ENCODE assay signal across 9 cellular contexts in genomic region chr1:149928388-149928724, GRCh38. TPM values are rescaled to one million over a fixed set of nuclear protein-coding genes. Genes with fewer than 3 reads are reported as not detected.
A peak's percentile ranks its signal among the peaks of the same experiment; 100 is the strongest.
DNase-seq lines count a peak whose midpoint lies in the region; ATAC-seq, FAIRE-seq and TF ChIP-seq lines count a peak whose summit lies in the region.
"Had no signal": no experiment of that assay in that cellular context is flagged by ENCODE, and none has a peak within 500 bp of the region (broad histone marks: within the 10 kb centered on the region; RNA-seq: fewer than 3 reads in every experiment).

No MANE protein-coding gene starts in this region.

- H3K27ac ChIP-seq in kidney (ENCODE audit: low read depth in 2 of 2, low read length in 2 of 2) = peak overlapping the region; percentile 90 to 91
- H3K27ac ChIP-seq in temporal lobe (ENCODE audit: low read depth, low read length) = peak overlapping the region; percentile 95

- no peak for DNase-seq in activated CD4-positive, alpha-beta T cell treated with anti-CD3 and anti-CD28 coated beads for 36 hours
- no peak for DNase-seq in activated CD4-positive, alpha-beta T cell treated with anti-CD3 and anti-CD28 coated beads for 48 hours
- no peak for DNase-seq in activated naive CD8-positive, alpha-beta T cell treated with anti-CD3 and anti-CD28 coated beads, Interleukin-2, amount 10 ng/mL, durations not matched to agents 7 days and 5 days
- DNase-seq in kidney (no peak), retina (no peak)

- no peaks in the 10 kb centered on the region for H3K9me3 Mint-ChIP-seq in activated CD4-positive, alpha-beta T cell treated with anti-CD3 and anti-CD28 coated beads for 36 hours (ENCODE audit: low read depth)
- no peaks in the 10 kb centered on the region for H3K9me3 Mint-ChIP-seq in activated naive CD8-positive, alpha-beta T cell treated with anti-CD3 and anti-CD28 coated beads, Interleukin-2, amount 10 ng/mL, durations not matched to agents 7 days and 5 days

- ATAC-seq in activated CD4-positive, alpha-beta T cell treated with anti-CD3 and anti-CD28 coated beads for 36 hours = no peak
- ATAC-seq in activated naive CD8-positive, alpha-beta T cell treated with anti-CD3 and anti-CD28 coated beads, Interleukin-2, amount 10 ng/mL, durations not matched to agents 7 days and 5 days (ENCODE audit: low read depth) = no peak
- no peak for ATAC-seq in HG03196 (IDR thresholded peaks at IDR 0.05; ENCODE audit: unreplicated experiment)
- no peak for ATAC-seq in GM18858 (IDR thresholded peaks at IDR 0.05; ENCODE audit: unreplicated experiment)

- H3K4me1 Mint-ChIP-seq in activated CD4-positive, alpha-beta T cell treated with anti-CD3 and anti-CD28 coated beads for 36 hours = peaks cover 43% of the 10 kb centered on the region
- peaks cover 48% of the 10 kb centered on the region for H3K4me1 Mint-ChIP-seq in activated naive CD8-positive, alpha-beta T cell treated with anti-CD3 and anti-CD28 coated beads, Interleukin-2, amount 10 ng/mL, durations not matched to agents 7 days and 5 days

- H3K4me3 Mint-ChIP-seq in activated CD4-positive, alpha-beta T cell treated with anti-CD3 and anti-CD28 coated beads for 36 hours = peak overlapping the region; percentile 97
- H3K4me3 Mint-ChIP-seq in activated naive CD8-positive, alpha-beta T cell treated with anti-CD3 and anti-CD28 coated beads, Interleukin-2, amount 10 ng/mL, durations not matched to agents 7 days and 5 days = peak overlapping the region; percentile 99

- no peak for FAIRE-seq in kidney (lab: Jason Lieb, UNC)
- FAIRE-seq: frontal cortex had no signal

- CTCF ChIA-PET in activated CD4-positive, alpha-beta T cell treated with anti-CD3 and anti-CD28 coated beads for 36 hours (lab: Charles Lee) = interaction anchor here (1.0 to 4.0 kb wide), 3 partner anchors 33 to 140 kb away, joined by 3 to 12 read pairs (median 6); partner anchors contain the start of gene VPS45

- peak overlapping the region; percentile 94 to 97 for H3K4me3 ChIP-seq in kidney (ENCODE audit: low read length in 2 of 2)

- peaks cover 3% of the 10 kb centered on the region for H3K27me3 Mint-ChIP-seq in activated CD4-positive, alpha-beta T cell treated with anti-CD3 and anti-CD28 coated beads for 36 hours
- H3K27me3 Mint-ChIP-seq in activated naive CD8-positive, alpha-beta T cell treated with anti-CD3 and anti-CD28 coated beads, Interleukin-2, amount 10 ng/mL, durations not matched to agents 7 days and 5 days = no peaks in the 10 kb centered on the region

- POLR2A ChIA-PET in activated CD4-positive, alpha-beta T cell treated with anti-CD3 and anti-CD28 coated beads for 36 hours (lab: Charles Lee) = interaction anchor here (0.6 to 1.0 kb wide), 7 partner anchors 9 to 217 kb away, joined by 3 to 16 read pairs (median 3); a partner anchor contains a TSS
- POLR2A ChIA-PET in activated naive CD8-positive, alpha-beta T cell treated with anti-CD3 and anti-CD28 coated beads, Interleukin-2, amount 10 ng/mL, durations not matched to agents 7 days and 5 days (lab: Charles Lee) = interaction anchor here (0.9 to 2.8 kb wide), 14 partner anchors 10 to 651 kb away, joined by 3 to 92 read pairs (median 8); partner anchors contain the start of genes BOLA1, MCL1, MTMR11 and OTUD7B

- H3K9me3 ChIP-seq in kidney (ENCODE audit: control insufficient read depth in 1 of 2, low read length in 2 of 2) = no peaks in the 10 kb centered on the region

- H3K4me1 ChIP-seq in kidney (ENCODE audit: control insufficient read depth in 1 of 2, insufficient read depth in 1 of 2, low read depth in 1 of 2, low read length in 2 of 2) = peaks cover 18% of the 10 kb centered on the region in 2 donors

- peaks cover 36% of the 10 kb centered on the region for H3K36me3 Mint-ChIP-seq in activated CD4-positive, alpha-beta T cell treated with anti-CD3 and anti-CD28 coated beads for 36 hours (ENCODE audit: low read depth)
- H3K36me3 Mint-ChIP-seq in activated naive CD8-positive, alpha-beta T cell treated with anti-CD3 and anti-CD28 coated beads, Interleukin-2, amount 10 ng/mL, durations not matched to agents 7 days and 5 days = peaks cover 29% of the 10 kb centered on the region

- peak overlapping the region; percentile 87 to 90 for H3K9ac ChIP-seq in kidney (ENCODE audit: low read length in 2 of 2)

- intact Hi-C loops in activated CD4-positive, alpha-beta T cell treated with anti-CD3 and anti-CD28 coated beads for 36 hours (cut with DNase I, micrococcal nuclease) = loop anchor here in 1 of 2 experiments (1.0 kb wide), 1 partner anchor 9 kb away; no protein-coding TSS in a partner anchor
- intact Hi-C loops in kidney (cut with DNase I) = no loop called here

- no peak for TF ChIP-seq CTCF in kidney (IDR thresholded peaks at IDR 0.05; ENCODE audit: borderline replicate concordance, extremely low read depth, insufficient read depth)

- peak overlapping the region; percentile 96 for H3K27ac Mint-ChIP-seq in activated CD4-positive, alpha-beta T cell treated with anti-CD3 and anti-CD28 coated beads for 36 hours
- H3K27ac Mint-ChIP-seq in activated naive CD8-positive, alpha-beta T cell treated with anti-CD3 and anti-CD28 coated beads, Interleukin-2, amount 10 ng/mL, durations not matched to agents 7 days and 5 days = peak overlapping the region; percentile 98

- peaks cover 31 to 49% of the 10 kb centered on the region in 2 donors for H3K36me3 ChIP-seq in kidney (ENCODE audit: control insufficient read depth in 1 of 2, insufficient read depth in 2 of 2, low read length in 2 of 2)

RNA-seq across cellular contexts. Expression of gene SF3B4, which starts 0.8 kb away (rescaled TPM):
- total RNA-seq in activated CD4-positive, alpha-beta T cell treated with anti-CD3 and anti-CD28 coated beads for 36 hours = 10 to 100 TPM; 68.6 to 71.9 TPM
- total RNA-seq in activated naive CD8-positive, alpha-beta T cell treated with anti-CD3 and anti-CD28 coated beads, Interleukin-2, amount 10 ng/mL, durations not matched to agents 7 days and 5 days = 10 to 100 TPM; 72.1 to 74.8 TPM
- total RNA-seq in kidney = 55.0 TPM
- 40.6 TPM for polyA plus RNA-seq in kidney (ENCODE audit: insufficient read depth, low read depth, low replicate concordance)
- total RNA-seq in temporal lobe = 16.7 TPM

RNA-seq across cellular contexts. Expression of gene MTMR11, which starts 8.3 kb away (rescaled TPM):
- total RNA-seq in activated CD4-positive, alpha-beta T cell treated with anti-CD3 and anti-CD28 coated beads for 36 hours = 1 to 10 TPM; 1.3 TPM
- total RNA-seq in activated naive CD8-positive, alpha-beta T cell treated with anti-CD3 and anti-CD28 coated beads, Interleukin-2, amount 10 ng/mL, durations not matched to agents 7 days and 5 days = 1 to 10 TPM; 1.6 to 1.8 TPM
- total RNA-seq in kidney = 24.7 TPM
- 21.6 TPM for polyA plus RNA-seq in kidney (ENCODE audit: insufficient read depth, low read depth, low replicate concordance)
- 1.2 TPM for total RNA-seq in temporal lobe

RNA-seq across cellular contexts. Expression of gene SV2A, which starts 10.7 kb away (rescaled TPM):
- total RNA-seq in activated CD4-positive, alpha-beta T cell treated with anti-CD3 and anti-CD28 coated beads for 36 hours = 1 to 10 TPM; 7.8 to 8.5 TPM
- total RNA-seq in activated naive CD8-positive, alpha-beta T cell treated with anti-CD3 and anti-CD28 coated beads, Interleukin-2, amount 10 ng/mL, durations not matched to agents 7 days and 5 days = 10 to 100 TPM; 23.9 to 27.5 TPM
- total RNA-seq in kidney = 4.5 TPM
- 2.0 TPM for polyA plus RNA-seq in kidney (ENCODE audit: insufficient read depth, low read depth, low replicate concordance)
- total RNA-seq in temporal lobe = 72.0 TPM

RNA-seq across cellular contexts. Expression of gene BOLA1, which starts 29.0 kb away (rescaled TPM):
- total RNA-seq in activated CD4-positive, alpha-beta T cell treated with anti-CD3 and anti-CD28 coated beads for 36 hours = 10 to 100 TPM; 24.1 to 30.0 TPM
- total RNA-seq in activated naive CD8-positive, alpha-beta T cell treated with anti-CD3 and anti-CD28 coated beads, Interleukin-2, amount 10 ng/mL, durations not matched to agents 7 days and 5 days = 10 to 100 TPM; 23.7 to 25.4 TPM
- total RNA-seq in kidney (14.3 TPM), temporal lobe (8.6 TPM)
- 44.0 TPM for polyA plus RNA-seq in kidney (ENCODE audit: insufficient read depth, low read depth, low replicate concordance)
